ENCODE assay signal across 27 cellular contexts in genomic region chr1:151964510-151964909, GRCh38.
"Had no signal": no experiment of that assay in that cellular context is flagged by ENCODE, and none has a peak within 500 bp of the region (broad histone marks: within the 10 kb centered on the region; RNA-seq: fewer than 3 reads in every experiment).

No MANE protein-coding gene starts in this region.

- ATAC-seq: activated CD8-positive, alpha-beta T cell treated with anti-CD3 and anti-CD28 coated beads for 36 hours; activated T-cell treated with anti-CD3 and anti-CD28 coated beads, Interleukin-2, amount 50 U/mL, for 72 hours; activated T-helper 17 cell treated with anti-CD3 and anti-CD28 coated beads, Interleukin-2, amount 50 U/mL, for 72 hours had no signal

- H3K27ac ChIP-seq: brain microvascular endothelial cell had no signal

- H3K36me3 ChIP-seq: brain microvascular endothelial cell had no signal

- DNase-seq: activated CD4-positive, alpha-beta T cell treated with anti-CD3 and anti-CD28 coated beads, Interleukin-2, amount 10 ng/mL, durations not matched to agents 24 days and 14 days; activated CD4-positive, alpha-beta T cell treated with anti-CD3 and anti-CD28 coated beads, Interleukin-2, amount 50 U/mL, for 4 hours; activated CD8-positive, alpha-beta T cell treated with anti-CD3 and anti-CD28 coated beads for 36 hours; activated effector memory CD4-positive, alpha-beta T cell treated with anti-CD3 and anti-CD28 coated beads, Interleukin-2, amount 50 U/mL, for 16 hours; activated naive CD4-positive, alpha-beta T cell; activated naive CD4-positive, alpha-beta T cell treated with anti-CD3 and anti-CD28 coated beads, Interleukin-2, amount 50 U/mL, for 16 hours; activated naive CD8-positive, alpha-beta T cell treated with anti-CD3 and anti-CD28 coated beads for 36 hours; activated T-cell treated with anti-CD3 and anti-CD28 coated beads, Interleukin-2, amount 50 U/mL, for 1 hour; activated T-cell treated with anti-CD3 and anti-CD28 coated beads, Interleukin-2, amount 50 U/mL, for 72 hours; amniotic stem cell; aorta; brain microvascular endothelial cell; Karpas-422; KBM-7; MV-4-11; NCI-H1092; NCI-H1436 treated with DMSO at 0.1 percent for 48 hours; NCI-H1694 treated with DMSO at 0.1 percent for 48 hours; NCI-H2029; NCI-H345; NCI-H524 treated with DMSO at 0.1 percent for 48 hours; Right ventricle myocardium superior; SW 1271; T-helper 1 cell; T-helper 2 cell; T-helper 9 cell had no signal

- H3K27me3 ChIP-seq: brain microvascular endothelial cell had no signal
